In genomic region chr10:68988530-68989316, GRCh38 we compare ENCODE assay signal across 1 cellular context.
A peak's percentile ranks its signal among the peaks of the same experiment; 100 is the strongest.
TF ChIP-seq lines count a peak whose summit lies in the region.

TSS of gene KIFBP (plus strand) at chr10:68988803. CDS start at chr10:68988833, 30 bp downstream.

TF ChIP-seq in GM12878, 131 proteins besides CTCF, POLR2A, EP300 and RAD21 (continued from another document and continues in another):
- no peak for TF ChIP-seq ZBTB11 (CRISPR knock-in tag; IDR thresholded peaks at IDR 0.05)
- TF ChIP-seq ZNF592 (IDR thresholded peaks at IDR 0.05): no peak
- TF ChIP-seq BRCA1 (IDR thresholded peaks at IDR 0.05; ENCODE audit: low read depth, low read length): no peak
- TF ChIP-seq CBX3 (IDR thresholded peaks at IDR 0.05; ENCODE audit: borderline replicate concordance, low read depth): no peak
- no peak for TF ChIP-seq ATF2 (IDR thresholded peaks at IDR 0.05; ENCODE audit: low read length)
- no peak for TF ChIP-seq NFXL1 (IDR thresholded peaks at IDR 0.05; ENCODE audit: borderline replicate concordance)
- no peak for TF ChIP-seq ZZZ3 (IDR thresholded peaks at IDR 0.05; ENCODE audit: control insufficient read depth, insufficient read length, low read depth)
- TF ChIP-seq BMI1 (IDR thresholded peaks at IDR 0.05; ENCODE audit: borderline replicate concordance): peak; percentile 87
- no peak for TF ChIP-seq ZNF384 (IDR thresholded peaks at IDR 0.05; ENCODE audit: borderline replicate concordance, low read depth, low read length)
- TF ChIP-seq STAT3 (IDR thresholded peaks at IDR 0.05; ENCODE audit: low read depth, low read length): no peak
- peak; percentile 90 for TF ChIP-seq MXI1 (IDR thresholded peaks at IDR 0.05; ENCODE audit: low read depth, low read length)
- TF ChIP-seq NR2C1 (IDR thresholded peaks at IDR 0.05): no peak
- TF ChIP-seq CHD1 (IDR thresholded peaks at IDR 0.05; ENCODE audit: low read depth, low read length): no peak
- peak; percentile 66; the same call in 1 of the 2 replicates for TF ChIP-seq ZNF207 (IDR thresholded peaks at IDR 0.05; ENCODE audit: borderline replicate concordance)
- TF ChIP-seq NR2F1 (conservative IDR thresholded peaks at IDR 0.05): peak; percentile 30; the same call in 1 of the 2 replicates
- TF ChIP-seq E4F1 (IDR thresholded peaks at IDR 0.05; ENCODE audit: borderline replicate concordance, partially characterized antibody): peak; percentile 99
- TF ChIP-seq LARP7 (IDR thresholded peaks at IDR 0.05): peak; percentile 89
- TF ChIP-seq EGR1 (IDR thresholded peaks at IDR 0.05; ENCODE audit: borderline replicate concordance in 1 of 2, low read depth in 2 of 2, low read length in 2 of 2): no peak
- TF ChIP-seq NFYA (IDR thresholded peaks at IDR 0.05; ENCODE audit: borderline replicate concordance, low read depth, low read length): peak; percentile 14; the same call in 1 of the 2 replicates
- TF ChIP-seq GABPA (IDR thresholded peaks at IDR 0.05; ENCODE audit: low read depth): no peak
- TF ChIP-seq FOXK2 (IDR thresholded peaks at IDR 0.05): no peak
- TF ChIP-seq SUZ12 (IDR thresholded peaks at IDR 0.05; ENCODE audit: unreplicated experiment): no peak
- peak; percentile 66 for TF ChIP-seq CBFB (IDR thresholded peaks at IDR 0.05; ENCODE audit: low read depth)
- TF ChIP-seq ZNF217 (IDR thresholded peaks at IDR 0.05): no peak
- no peak for TF ChIP-seq KAT2A (conservative IDR thresholded peaks at IDR 0.05; ENCODE audit: control insufficient read depth, low read depth, low read length)
- no peak for TF ChIP-seq MYC (IDR thresholded peaks at IDR 0.05; ENCODE audit: insufficient read depth, insufficient read length, insufficient replicate concordance, low read length, severe bottlenecking)
- no peak for TF ChIP-seq KDM1A (IDR thresholded peaks at IDR 0.05; ENCODE audit: borderline replicate concordance)
- TF ChIP-seq MEF2B (IDR thresholded peaks at IDR 0.05; ENCODE audit: partially characterized antibody, poor library complexity, severe bottlenecking): no peak
- no peak for TF ChIP-seq RAD51 (IDR thresholded peaks at IDR 0.05)
- TF ChIP-seq NKRF (conservative IDR thresholded peaks at IDR 0.05): peak; percentile 90
- no peak for TF ChIP-seq USF1 (IDR thresholded peaks at IDR 0.05; ENCODE audit: borderline replicate concordance, extremely low read length, insufficient read depth, low read depth, low read length)
- peak; percentile 65; the same call in 1 of the 2 replicates for TF ChIP-seq STAT1 (conservative IDR thresholded peaks at IDR 0.05)
- TF ChIP-seq TBL1XR1 (IDR thresholded peaks at IDR 0.05; ENCODE audit: low read depth, low read length): no peak
- TF ChIP-seq MTA2 (IDR thresholded peaks at IDR 0.05; ENCODE audit: low read depth): no peak
- TF ChIP-seq KLF5 (IDR thresholded peaks at IDR 0.05; ENCODE audit: partially characterized antibody): no peak
- peak; percentile 51 for TF ChIP-seq RELA (IDR thresholded peaks at IDR 0.05; ENCODE audit: borderline replicate concordance, partially characterized antibody)
- peak; percentile 33; the same call in 1 of the 2 replicates for TF ChIP-seq HCFC1 (IDR thresholded peaks at IDR 0.05; ENCODE audit: low read length)
- 0 out of 2 replicates have a peak, but pooled peaks have one; percentile 48 for TF ChIP-seq MEF2A (IDR thresholded peaks at IDR 0.05; ENCODE audit: insufficient read depth, low read depth, low read length)
- TF ChIP-seq ZNF687 (IDR thresholded peaks at IDR 0.05): 0 out of 2 replicates have a peak, but pooled peaks have one; percentile 19
- TF ChIP-seq ZSCAN29 (IDR thresholded peaks at IDR 0.05): no peak
- no peak for TF ChIP-seq ETV6 (conservative IDR thresholded peaks at IDR 0.05 in 1 of 2, IDR thresholded peaks at IDR 0.05 in 1 of 2; ENCODE audit: borderline replicate concordance in 1 of 2, low read depth in 1 of 2)
- peak; percentile 29; the same call in 1 of the 2 replicates for TF ChIP-seq BACH1 (IDR thresholded peaks at IDR 0.05; ENCODE audit: borderline replicate concordance)
- no peak for TF ChIP-seq USF2 (IDR thresholded peaks at IDR 0.05; ENCODE audit: borderline replicate concordance, low read depth, low read length)
- no peak for TF ChIP-seq TARDBP (IDR thresholded peaks at IDR 0.05; ENCODE audit: borderline replicate concordance)
- peak; percentile 81 for TF ChIP-seq EED (IDR thresholded peaks at IDR 0.05; ENCODE audit: low read depth)
- TF ChIP-seq RFX5 (IDR thresholded peaks at IDR 0.05; ENCODE audit: low read depth, low read length): peak; percentile 16; the same call in 1 of the 2 replicates
